In genomic region chr4:4901877-4902276, GRCh38 we compare ENCODE assay signal across 1 cellular context.
TF ChIP-seq lines count a peak whose summit lies in the region.

No MANE protein-coding gene starts in this region.

TF ChIP-seq in SK-N-SH treated with all-trans-retinoic acid at 6 μM for 48 hours, 23 proteins besides CTCF, POLR2A, EP300 and RAD21 (continued from another document):
- TF ChIP-seq TSHZ2 (CRISPR knock-in tag; IDR thresholded peaks at IDR 0.05) (no peak), OSR1 (CRISPR knock-in tag; IDR thresholded peaks at IDR 0.05) (no peak), CSRNP3 (CRISPR knock-in tag; IDR thresholded peaks at IDR 0.05) (no peak), SNAI2 (CRISPR knock-in tag; IDR thresholded peaks at IDR 0.05) (no peak), POU6F1 (CRISPR knock-in tag; IDR thresholded peaks at IDR 0.05; ENCODE audit: borderline replicate concordance, low read depth) (no peak)
